In the genomic region with DNA sequence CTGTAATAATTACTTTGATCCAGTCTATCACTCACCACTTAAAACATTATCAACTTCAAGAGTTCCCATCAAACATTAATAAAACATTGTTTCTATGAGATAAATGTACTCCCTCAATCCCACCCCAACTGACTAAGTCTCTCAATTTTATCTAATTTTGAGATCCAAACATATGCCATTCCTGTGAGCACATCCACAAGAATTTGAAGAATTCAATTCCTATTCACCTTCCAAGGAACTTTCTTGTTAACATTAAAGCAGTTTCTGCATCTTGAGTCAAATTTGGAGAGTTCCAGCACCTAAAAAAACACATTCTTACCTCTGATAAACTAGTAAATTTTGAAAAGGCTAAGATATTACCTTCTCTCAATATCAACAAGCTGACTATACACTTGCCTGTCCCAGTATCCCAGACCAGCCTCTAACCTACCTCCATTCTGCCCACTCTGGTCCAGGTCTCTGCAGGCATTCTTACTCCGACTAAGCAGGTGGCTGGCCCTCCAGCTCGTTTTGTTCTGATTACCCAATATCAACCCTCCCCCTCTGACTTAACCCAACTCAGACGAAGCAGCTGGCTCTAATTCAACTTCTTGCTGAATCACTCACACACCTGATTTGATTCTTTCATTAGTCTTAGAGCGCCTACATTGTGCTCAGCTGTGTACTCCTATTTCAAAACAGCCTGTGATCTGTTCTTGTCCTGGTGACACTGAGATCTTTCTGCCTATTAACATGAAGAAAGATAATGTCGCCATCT, we compare ENCODE assay signal across 13 cellular contexts.
DNase-seq lines count a peak whose midpoint lies in the region; ATAC-seq, FAIRE-seq and TF ChIP-seq lines count a peak whose summit lies in the region.
"Had no signal": no experiment of that assay in that cellular context is flagged by ENCODE, and none has a peak within 500 bp of the region (broad histone marks: within the 10 kb centered on the region; RNA-seq: fewer than 3 reads in every experiment).

No MANE protein-coding gene starts in this region.

- TF ChIP-seq EP300 in A549 (IDR thresholded peaks at IDR 0.05), result no peak

- H3K27ac ChIP-seq in A549, result peak overlapping the region in 1 of 2 experiments; percentile 37; a peak in 3 of 6 replicates

- peak overlapping the region; percentile 44 for H3K4me2 ChIP-seq in A549

- peak in 1 of 2 experiments; percentile 18; a peak in 1 of 5 replicates for TF ChIP-seq RAD21 in A549 (conservative IDR thresholded peaks at IDR 0.05 in 1 of 2, IDR thresholded peaks at IDR 0.05 in 1 of 2)

- DNase-seq in A549 (ENCODE audit: low read depth in 1 of 2, low spot score in 1 of 2) (peak in 1 of 2 experiments; percentile 12), HK-2 (ENCODE audit: unreplicated experiment) (peak; percentile 34), amniotic epithelial cell (ENCODE audit: low read depth) (peak; percentile 77), islet precursor cell (peak; percentile 63), NCI-H128 (lab: John Stamatoyannopoulos, UW; ENCODE audit: unreplicated experiment) (no peak)
- no peak for DNase-seq in effector memory CD8-positive, alpha-beta T cell
- DNase-seq in effector CD4-positive, alpha-beta T cell, result no peak
- DNase-seq: activated CD4-positive, alpha-beta memory T cell treated with anti-CD3 and anti-CD28 coated beads for 36 hours; activated effector memory CD4-positive, alpha-beta T cell treated with Interleukin-2 at 50 U/mL for 16 hours; T-helper 2 cell had no signal

- H3K4me1 ChIP-seq in A549, result peaks cover 15% of the 10 kb centered on the region

- FAIRE-seq in A549 (lab: Jason Lieb, UNC), result peak; percentile 61

- H3K27ac Mint-ChIP-seq in effector memory CD8-positive, alpha-beta T cell, result no peak overlapping the region
- H3K27ac Mint-ChIP-seq: activated CD4-positive, alpha-beta memory T cell treated with anti-CD3 and anti-CD28 coated beads for 36 hours; stimulated activated effector memory CD8-positive, alpha-beta T cell treated with anti-CD3 and anti-CD28 coated beads, Interleukin-12 subunit alpha, Interleukin-12 subunit beta, amount 100 ng/mL, for 72 hours had no signal

- H3K27me3 Mint-ChIP-seq in effector memory CD8-positive, alpha-beta T cell, result no peaks in the 10 kb centered on the region
- H3K27me3 Mint-ChIP-seq: activated CD4-positive, alpha-beta memory T cell treated with anti-CD3 and anti-CD28 coated beads for 36 hours; central memory CD8-positive, alpha-beta T cell had no signal

- H3K9me3 ChIP-seq in A549, result no peaks in the 10 kb centered on the region

- H3K4me3 Mint-ChIP-seq in effector memory CD8-positive, alpha-beta T cell, result no peak overlapping the region
- H3K4me3 Mint-ChIP-seq: activated CD4-positive, alpha-beta memory T cell treated with anti-CD3 and anti-CD28 coated beads for 36 hours; central memory CD8-positive, alpha-beta T cell; stimulated activated effector memory CD8-positive, alpha-beta T cell treated with anti-CD3 and anti-CD28 coated beads, Interleukin-12 subunit alpha, Interleukin-12 subunit beta, amount 100 ng/mL, for 72 hours had no signal

- H3K9me3 Mint-ChIP-seq in effector memory CD8-positive, alpha-beta T cell, result peaks cover 7 to 9% of the 10 kb centered on the region in 2 donors
- H3K9me3 Mint-ChIP-seq: activated CD4-positive, alpha-beta memory T cell treated with anti-CD3 and anti-CD28 coated beads for 36 hours; stimulated activated effector memory CD8-positive, alpha-beta T cell treated with anti-CD3 and anti-CD28 coated beads, Interleukin-12 subunit alpha, Interleukin-12 subunit beta, amount 100 ng/mL, for 72 hours had no signal

- POLR2A ChIA-PET in A549 (lab: Yijun Ruan, JAX), result no interaction called here

- TF ChIP-seq POLR2A in A549 (IDR thresholded peaks at IDR 0.05; ENCODE audit: low read length), result no peak

- TF ChIP-seq CTCF in A549 (IDR thresholded peaks at IDR 0.05), result no peak

- WGBS in A549 (ENCODE audit: missing lambda C conversion rate), result 37% methylated on average over 5 of the region's 5 CpGs

- ATAC-seq in A549 (peak; percentile 70 to 78), HG03520 (IDR thresholded peaks at IDR 0.05; ENCODE audit: unreplicated experiment) (no peak)
- no peak for ATAC-seq in effector memory CD8-positive, alpha-beta T cell (replicated peaks)
- ATAC-seq: stimulated activated effector memory CD8-positive, alpha-beta T cell treated with anti-CD3 and anti-CD28 coated beads, Interleukin-12 subunit alpha, Interleukin-12 subunit beta, amount 100 ng/mL, for 72 hours had no signal

- H3K4me3 ChIP-seq in A549, result no peak overlapping the region

- CTCF ChIA-PET in A549 (lab: Yijun Ruan, JAX), result interaction anchor here (0.7 to 1.4 kb wide), 4 partner anchors 11 to 86 kb away, joined by 3 read pairs; no protein-coding TSS in a partner anchor

- no peaks in the 10 kb centered on the region for H3K36me3 Mint-ChIP-seq in effector memory CD8-positive, alpha-beta T cell (ENCODE audit: insufficient read depth)
- H3K36me3 Mint-ChIP-seq: activated CD4-positive, alpha-beta memory T cell treated with anti-CD3 and anti-CD28 coated beads for 36 hours; stimulated activated effector memory CD8-positive, alpha-beta T cell treated with anti-CD3 and anti-CD28 coated beads, Interleukin-12 subunit alpha, Interleukin-12 subunit beta, amount 100 ng/mL, for 72 hours had no signal

- no peaks in the 10 kb centered on the region for H3K4me1 Mint-ChIP-seq in effector memory CD8-positive, alpha-beta T cell (ENCODE audit: low read depth in 2 of 2)
- H3K4me1 Mint-ChIP-seq: central memory CD8-positive, alpha-beta T cell; stimulated activated effector memory CD8-positive, alpha-beta T cell treated with anti-CD3 and anti-CD28 coated beads, Interleukin-12 subunit alpha, Interleukin-12 subunit beta, amount 100 ng/mL, for 72 hours had no signal

TF ChIP-seq in A549, 52 proteins besides CTCF, POLR2A, EP300 and RAD21:
- TF ChIP-seq SMC3 (IDR thresholded peaks at IDR 0.05) (0 out of 3 replicates have a peak, but pooled peaks have one; percentile 17), CEBPB (IDR thresholded peaks at IDR 0.05) (peak; percentile 44 to 57), ZC3H11A (IDR thresholded peaks at IDR 0.05) (no peak)

Comparison
In these comparisons a context has a peak if more than half of its experiments do, and no peak if none do; other contexts are left out.
1. ATAC-seq: peak in A549 (2 of 2); none in effector memory CD8-positive, alpha-beta T cell (single experiment) and HG03520 (single experiment).
2. DNase-seq: peak in HK-2 (single experiment), amniotic epithelial cell (single experiment) and islet precursor cell (single experiment); none in effector memory CD8-positive, alpha-beta T cell (0 of 3), NCI-H128 (single experiment) and effector CD4-positive, alpha-beta T cell (single experiment).